26 cellular contexts compared by ENCODE assay signal in the genomic region with DNA sequence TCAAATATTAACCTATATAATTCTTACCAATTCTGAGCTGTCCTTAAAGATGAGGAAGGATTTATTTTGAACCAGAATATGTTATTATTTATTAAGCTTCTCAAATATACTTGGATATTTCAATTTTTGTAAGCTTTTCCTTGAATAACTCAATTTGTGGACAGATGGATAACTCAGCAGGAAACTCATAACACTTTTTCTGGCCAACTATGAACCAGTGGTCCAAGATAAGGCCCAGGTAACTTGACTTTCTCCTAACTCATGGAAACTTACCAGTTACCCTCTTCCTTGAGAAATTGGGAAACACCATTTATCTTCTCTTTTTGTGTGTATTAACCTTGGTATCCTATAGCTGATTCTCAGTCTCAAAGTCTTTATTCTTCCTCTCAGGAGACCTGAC.
"Had no signal": no experiment of that assay in that cellular context is flagged by ENCODE, and none has a peak within 500 bp of the region (broad histone marks: within the 10 kb centered on the region; RNA-seq: fewer than 3 reads in every experiment).

No MANE protein-coding gene starts in this region.

- H3K4me1 ChIP-seq: stomach, suprapubic skin, testis, thyroid gland, tibial artery, tibial nerve, transverse colon, upper lobe of left lung, upper lobe of right lung, uterus, vagina had no signal

- ATAC-seq: stimulated activated effector memory CD8-positive, alpha-beta T cell treated with anti-CD3 and anti-CD28 coated beads, Interleukin-12 subunit alpha, Interleukin-12 subunit beta, amount 100 ng/mL, for 72 hours; stimulated activated memory B cell treated with anti-CD40 and anti-IgM and Interleukin-4, amounts not matched to agents 10 μg/mL and 1 μg/mL and 100 μg/mL, for 72 hours; stimulated activated naive B cell treated with anti-CD40 and anti-IgM and Interleukin-4, amounts not matched to agents 10 μg/mL and 1 μg/mL and 100 μg/mL, for 72 hours; stimulated activated naive CD8-positive, alpha-beta T cell treated with anti-CD3 and anti-CD28 coated beads, Interleukin-15, amount 100 ng/mL, for 72 hours; upper lobe of right lung had no signal

- H3K27me3 ChIP-seq: stomach, suprapubic skin, testis, thyroid gland, tibial artery, tibial nerve, transverse colon, upper lobe of left lung, upper lobe of right lung, uterus, vagina had no signal

- H3K36me3 ChIP-seq: stomach, suprapubic skin, thoracic aorta, thyroid gland, tibial artery, tibial nerve, transverse colon, upper lobe of left lung, upper lobe of right lung, uterus, vagina had no signal

- H3K27ac ChIP-seq: stomach, suprapubic skin, testis, thoracic aorta, thyroid gland, tibial artery, tibial nerve, transverse colon, upper lobe of left lung, upper lobe of right lung, uterus, vagina had no signal

- H3K9me3 ChIP-seq: suprapubic skin, testis, thoracic aorta, thyroid gland, upper lobe of left lung, upper lobe of right lung, uterus, vagina had no signal

- DNase-seq: stimulated activated CD4-positive, alpha-beta T cell treated with anti-CD3 and anti-CD28 coated beads, Interleukin-2, amount 100 ng/mL, for 48 hours; stimulated activated CD4-positive, alpha-beta T cell treated with anti-CD3 and anti-CD28 coated beads, Interleukin-4, amount 100 ng/mL, for 1 hour; stimulated activated CD4-positive, alpha-beta T cell treated with anti-CD3 and anti-CD28 coated beads, Interleukin-4, amount 100 ng/mL, for 24 hours; stimulated activated CD4-positive, alpha-beta T cell treated with anti-CD3 and anti-CD28 coated beads, Interleukin-4, amount 100 ng/mL, for 4 hours; stimulated activated CD8-positive, alpha-beta memory T cell treated with anti-CD3 and anti-CD28 coated beads, Interleukin-4, amount 100 ng/mL, for 48 hours; stimulated activated naive B cell treated with anti-CD40 and anti-IgM and Interleukin-4, amounts not matched to agents 10 μg/mL and 1 μg/mL and 100 μg/mL, for 72 hours; stimulated activated naive CD4-positive, alpha-beta T cell; stimulated activated naive CD4-positive, alpha-beta T cell treated with Interleukin-2 at 50 U/mL for 16 hours; stimulated activated naive CD8-positive, alpha-beta T cell treated with anti-CD3 and anti-CD28 coated beads, Interleukin-15, amount 100 ng/mL, for 72 hours; stimulated activated naive CD8-positive, alpha-beta T cell treated with anti-CD3 and anti-CD28 coated beads, Interleukin-15, Interleukin-2, amounts not matched to agents 100 U/mL and 50 U/mL, for 24 hours; stomach; substantia nigra; testis; thyroid gland; tibial artery; transverse colon; trophoblast cell; upper lobe of left lung; upper lobe of right lung; uterus had no signal

- H3K4me3 ChIP-seq: stomach, suprapubic skin, testis, thoracic aorta, thyroid gland, tibial artery, tibial nerve, transverse colon, upper lobe of left lung, upper lobe of right lung, uterus, vagina had no signal
